ENCODE assay signal across 15 cellular contexts in genomic region chr11:34165786-34166557, GRCh38.
DNase-seq lines count a peak whose midpoint lies in the region; ATAC-seq, FAIRE-seq and TF ChIP-seq lines count a peak whose summit lies in the region.
"Had no signal": no experiment of that assay in that cellular context is flagged by ENCODE, and none has a peak within 500 bp of the region (broad histone marks: within the 10 kb centered on the region; RNA-seq: fewer than 3 reads in every experiment).

No MANE protein-coding gene starts in this region.

- H2AFZ ChIP-seq in neuronal stem cell (ENCODE audit: low read length), result no peak overlapping the region

- FAIRE-seq in pancreas (lab: Jason Lieb, UNC), result no peak
- FAIRE-seq: small intestine had no signal

- no peak overlapping the region for H2BK12ac ChIP-seq in neuronal stem cell (ENCODE audit: low read length)

- no peak overlapping the region for H3K27ac Mint-ChIP-seq in chondrocyte (ENCODE audit: unreplicated experiment)
- H3K27ac Mint-ChIP-seq: activated naive CD4-positive, alpha-beta T cell treated with anti-CD3 and anti-CD28 coated beads, Interleukin-2, amount 10 ng/mL, durations not matched to agents 7 days and 5 days had no signal

- H2BK5ac ChIP-seq in neuronal stem cell (ENCODE audit: low read length), result no peak overlapping the region

- H3K4me3 Mint-ChIP-seq in chondrocyte (ENCODE audit: unreplicated experiment), result no peak overlapping the region
- H3K4me3 Mint-ChIP-seq: activated naive CD4-positive, alpha-beta T cell treated with anti-CD3 and anti-CD28 coated beads, Interleukin-2, amount 10 ng/mL, durations not matched to agents 7 days and 5 days had no signal

- H4K8ac ChIP-seq in neuronal stem cell (ENCODE audit: low read depth, low read length), result peak overlapping the region; percentile 45

- no peak overlapping the region for H3K9ac ChIP-seq in neuronal stem cell (ENCODE audit: low read depth, low read length, poor library complexity)

- H3K18ac ChIP-seq in neuronal stem cell (ENCODE audit: low read length), result peak overlapping the region; percentile 65

- H3K4me1 ChIP-seq in neuronal stem cell (ENCODE audit: control insufficient read depth in 2 of 2, insufficient read depth in 1 of 2, low read depth in 1 of 2, low read length in 2 of 2) (no peaks in the 10 kb centered on the region), pancreas (no peaks in the 10 kb centered on the region)

- H3K79me1 ChIP-seq in neuronal stem cell (ENCODE audit: low read depth, low read length), result peaks cover 2% of the 10 kb centered on the region

- TF ChIP-seq CTCF in GM12864 (IDR thresholded peaks at IDR 0.05; ENCODE audit: low read depth, low read length, missing control alignments), result peak; percentile 12
- TF ChIP-seq CTCF in chondrocyte (IDR thresholded peaks at IDR 0.05), result peak; percentile 28
- TF ChIP-seq CTCF in pancreas (IDR thresholded peaks at IDR 0.05), result no peak

- H3K27me3 ChIP-seq in MG63, result no peaks in the 10 kb centered on the region
- no peaks in the 10 kb centered on the region for H3K27me3 ChIP-seq in neuronal stem cell (ENCODE audit: control insufficient read depth in 3 of 3, insufficient read depth in 3 of 3, low read depth in 1 of 3, low read length in 3 of 3)
- no peaks in the 10 kb centered on the region for H3K27me3 ChIP-seq in pancreas
- H3K27me3 ChIP-seq: cardiac muscle cell had no signal

- no peak overlapping the region for H4K91ac ChIP-seq in neuronal stem cell (ENCODE audit: low read depth, low read length, poor library complexity)

- H3K4me3 ChIP-seq in GM12864 (ENCODE audit: low read depth, low read length) (no peak overlapping the region), MG63 (no peak overlapping the region), neuronal stem cell (ENCODE audit: low read length in 2 of 2) (no peak overlapping the region), pancreas (no peak overlapping the region)
- H3K4me3 ChIP-seq: cardiac muscle cell had no signal

- DNase-seq in GM12864 (ENCODE audit: low read depth) (no peak), MG63 (peak; percentile 65), chondrocyte (ENCODE audit: low spot score) (no peak), neuronal stem cell (ENCODE audit: low spot score) (no peak), NCI-H1436 treated with DMSO at 0.1 percent for 48 hours (lab: John Stamatoyannopoulos, UW) (no peak), NK-92 (lab: John Stamatoyannopoulos, UW; ENCODE audit: unreplicated experiment) (no peak), pancreas (no peak), NCI-H1105 treated with DMSO at 0.1 percent for 48 hours (lab: John Stamatoyannopoulos, UW) (no peak)
- DNase-seq: activated naive CD4-positive, alpha-beta T cell treated with anti-CD3 and anti-CD28 coated beads, Interleukin-2, amount 10 ng/mL, durations not matched to agents 7 days and 5 days; erythroblast; NCI-H1092; NCI-H524; occipital lobe; small intestine had no signal

- H3K36me3 Mint-ChIP-seq in chondrocyte (ENCODE audit: low read depth), result peaks cover 4% of the 10 kb centered on the region
- H3K36me3 Mint-ChIP-seq: activated naive CD4-positive, alpha-beta T cell treated with anti-CD3 and anti-CD28 coated beads, Interleukin-2, amount 10 ng/mL, durations not matched to agents 7 days and 5 days had no signal

- ATAC-seq in pancreas, result no peak

- no peak overlapping the region for H2BK15ac ChIP-seq in neuronal stem cell (ENCODE audit: low read length)

- H3K4me2 ChIP-seq in neuronal stem cell (ENCODE audit: insufficient read depth, low read length, poor library complexity, severe bottlenecking), result no peak overlapping the region

- peak overlapping the region; percentile 70 for H3K23ac ChIP-seq in neuronal stem cell (ENCODE audit: low read depth, low read length, poor library complexity)

- H3K9me3 ChIP-seq in MG63 (no peaks in the 10 kb centered on the region), neuronal stem cell (replicated peaks in 1 of 2; ENCODE audit: control insufficient read depth in 2 of 2, insufficient read depth in 1 of 2, low read depth in 1 of 2, low read length in 2 of 2) (no peaks in the 10 kb centered on the region), pancreas (no peaks in the 10 kb centered on the region)

- no peak overlapping the region for H2BK120ac ChIP-seq in neuronal stem cell (ENCODE audit: low read depth, low read length)

- no peak overlapping the region for H3K14ac ChIP-seq in neuronal stem cell (ENCODE audit: low read length)

- H3K27ac ChIP-seq in neuronal stem cell (replicated peaks; ENCODE audit: low read length) (no peak overlapping the region), pancreas (no peak overlapping the region)
- H3K27ac ChIP-seq: cardiac muscle cell had no signal

- H2AK5ac ChIP-seq in neuronal stem cell (ENCODE audit: low read depth, low read length), result no peak overlapping the region

- no peaks in the 10 kb centered on the region for H3K9me3 Mint-ChIP-seq in chondrocyte (ENCODE audit: low read depth)
- H3K9me3 Mint-ChIP-seq: activated naive CD4-positive, alpha-beta T cell treated with anti-CD3 and anti-CD28 coated beads, Interleukin-2, amount 10 ng/mL, durations not matched to agents 7 days and 5 days had no signal

- H3K27me3 Mint-ChIP-seq in chondrocyte (ENCODE audit: low read depth), result no peaks in the 10 kb centered on the region

- H3K36me3 ChIP-seq in MG63, result no peaks in the 10 kb centered on the region
- peaks cover 0 to 70% of the 10 kb centered on the region in 2 donors for H3K36me3 ChIP-seq in neuronal stem cell (replicated peaks in 1 of 2; ENCODE audit: control insufficient read depth in 2 of 2, insufficient read depth in 2 of 2, low read length in 2 of 2)
- H3K36me3 ChIP-seq in pancreas, result no peaks in the 10 kb centered on the region

- intact Hi-C loops in pancreas (cut with DNase I), result loop anchor here in 1 of 3 donors (10.0 kb wide), 1 partner anchor 161 kb away; no protein-coding TSS in a partner anchor

- H3K4ac ChIP-seq in neuronal stem cell (ENCODE audit: low read length), result no peak overlapping the region

- peaks cover 2% of the 10 kb centered on the region for H3K4me1 Mint-ChIP-seq in chondrocyte (ENCODE audit: low read depth)
- H3K4me1 Mint-ChIP-seq: activated naive CD4-positive, alpha-beta T cell treated with anti-CD3 and anti-CD28 coated beads, Interleukin-2, amount 10 ng/mL, durations not matched to agents 7 days and 5 days had no signal

- WGBS in neuronal stem cell (ENCODE audit: extremely low coverage in 2 of 2, insufficient read length in 2 of 2, insufficient replicate concordance in 1 of 2), 2 donors, result no CpG with 5 or more reads among the region's 12 CpGs
- 79 to 81% methylated on average over 12 of the region's 12 CpGs for WGBS in pancreas, 2 donors

Comparison
In these comparisons a context has a peak if more than half of its experiments do, and no peak if none do; other contexts are left out.
1. CTCF ChIP-seq: peak in GM12864 (single experiment) and chondrocyte (single experiment); none in pancreas (0 of 4).